In genomic region chr18:48943333-48943732, GRCh38 we compare ENCODE assay signal across 1 cellular context.
TF ChIP-seq lines count a peak whose summit lies in the region.

No MANE protein-coding gene starts in this region.

TF ChIP-seq in SK-N-SH, 30 proteins besides CTCF, POLR2A, EP300 and RAD21 (continued from another document):
- no peak for TF ChIP-seq USF1 (IDR thresholded peaks at IDR 0.05; ENCODE audit: borderline replicate concordance, low read depth)
- no peak for TF ChIP-seq MAX (IDR thresholded peaks at IDR 0.05; ENCODE audit: low read depth)
- no peak for TF ChIP-seq MEF2A (IDR thresholded peaks at IDR 0.05; ENCODE audit: borderline replicate concordance, low read depth)
- no peak for TF ChIP-seq CHD2 (IDR thresholded peaks at IDR 0.05; ENCODE audit: low read length, partially characterized antibody)
- TF ChIP-seq YY1 (IDR thresholded peaks at IDR 0.05; ENCODE audit: low read depth), result no peak
- no peak for TF ChIP-seq USF2 (IDR thresholded peaks at IDR 0.05; ENCODE audit: borderline replicate concordance, low read depth, low read length)
- no peak for TF ChIP-seq PBX3 (IDR thresholded peaks at IDR 0.05)
- TF ChIP-seq JUND (IDR thresholded peaks at IDR 0.05), result no peak
- TF ChIP-seq FOXJ3 (CRISPR knock-in tag; IDR thresholded peaks at IDR 0.05), result no peak
- no peak for TF ChIP-seq RXRA (IDR thresholded peaks at IDR 0.05; ENCODE audit: borderline replicate concordance, low read depth)
- TF ChIP-seq FOXM1 (IDR thresholded peaks at IDR 0.05; ENCODE audit: low read depth), result no peak
- no peak for TF ChIP-seq RCOR1 (IDR thresholded peaks at IDR 0.05; ENCODE audit: low read length)
- no peak for TF ChIP-seq RFX5 (IDR thresholded peaks at IDR 0.05; ENCODE audit: low read length)
- no peak for TF ChIP-seq SIN3A (IDR thresholded peaks at IDR 0.05; ENCODE audit: borderline replicate concordance, low read depth, low read length)
